ENCODE assay signal across 1 cellular context in the genomic region with DNA sequence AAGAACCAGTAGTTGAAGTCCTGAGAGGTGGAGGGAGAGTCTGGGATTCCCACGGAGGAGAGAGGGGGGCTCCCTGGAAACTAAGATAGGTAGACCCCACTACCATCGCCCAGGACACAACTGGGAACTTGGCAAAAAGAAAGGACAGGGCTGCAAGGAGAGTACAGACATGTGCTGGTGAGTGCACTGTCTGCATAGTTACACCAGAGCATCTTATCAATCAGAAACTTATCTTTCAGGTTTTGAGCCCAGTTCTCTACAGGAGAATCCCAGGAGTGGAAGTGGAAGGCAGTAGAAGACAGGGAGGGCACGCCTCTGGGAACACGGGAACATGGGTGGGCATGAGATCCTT.
TF ChIP-seq lines count a peak whose summit lies in the region.

No MANE protein-coding gene starts in this region.

TF ChIP-seq in GM23338, 12 proteins besides CTCF, POLR2A, EP300 and RAD21 (continued from another document):
- TF ChIP-seq, protein P1, sequence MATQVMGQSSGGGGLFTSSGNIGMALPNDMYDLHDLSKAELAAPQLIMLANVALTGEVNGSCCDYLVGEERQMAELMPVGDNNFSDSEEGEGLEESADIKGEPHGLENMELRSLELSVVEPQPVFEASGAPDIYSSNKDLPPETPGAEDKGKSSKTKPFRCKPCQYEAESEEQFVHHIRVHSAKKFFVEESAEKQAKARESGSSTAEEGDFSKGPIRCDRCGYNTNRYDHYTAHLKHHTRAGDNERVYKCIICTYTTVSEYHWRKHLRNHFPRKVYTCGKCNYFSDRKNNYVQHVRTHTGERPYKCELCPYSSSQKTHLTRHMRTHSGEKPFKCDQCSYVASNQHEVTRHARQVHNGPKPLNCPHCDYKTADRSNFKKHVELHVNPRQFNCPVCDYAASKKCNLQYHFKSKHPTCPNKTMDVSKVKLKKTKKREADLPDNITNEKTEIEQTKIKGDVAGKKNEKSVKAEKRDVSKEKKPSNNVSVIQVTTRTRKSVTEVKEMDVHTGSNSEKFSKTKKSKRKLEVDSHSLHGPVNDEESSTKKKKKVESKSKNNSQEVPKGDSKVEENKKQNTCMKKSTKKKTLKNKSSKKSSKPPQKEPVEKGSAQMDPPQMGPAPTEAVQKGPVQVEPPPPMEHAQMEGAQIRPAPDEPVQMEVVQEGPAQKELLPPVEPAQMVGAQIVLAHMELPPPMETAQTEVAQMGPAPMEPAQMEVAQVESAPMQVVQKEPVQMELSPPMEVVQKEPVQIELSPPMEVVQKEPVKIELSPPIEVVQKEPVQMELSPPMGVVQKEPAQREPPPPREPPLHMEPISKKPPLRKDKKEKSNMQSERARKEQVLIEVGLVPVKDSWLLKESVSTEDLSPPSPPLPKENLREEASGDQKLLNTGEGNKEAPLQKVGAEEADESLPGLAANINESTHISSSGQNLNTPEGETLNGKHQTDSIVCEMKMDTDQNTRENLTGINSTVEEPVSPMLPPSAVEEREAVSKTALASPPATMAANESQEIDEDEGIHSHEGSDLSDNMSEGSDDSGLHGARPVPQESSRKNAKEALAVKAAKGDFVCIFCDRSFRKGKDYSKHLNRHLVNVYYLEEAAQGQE (IDR thresholded peaks at IDR 0.05; ENCODE audit: unreplicated experiment), result no peak
- TF ChIP-seq POLR2AphosphoS5 (IDR thresholded peaks at IDR 0.05; ENCODE audit: low read depth), result no peak
- TF ChIP-seq STAT1 (IDR thresholded peaks at IDR 0.05; ENCODE audit: unreplicated experiment), result no peak
